Comparison of ENCODE assay signal across 8 cellular contexts in genomic region chr20:43751167-43752050, GRCh38. TPM values are rescaled to one million over a fixed set of nuclear protein-coding genes. Genes with fewer than 3 reads are reported as not detected.
A peak's percentile ranks its signal among the peaks of the same experiment; 100 is the strongest.
DNase-seq lines count a peak whose midpoint lies in the region; ATAC-seq, FAIRE-seq and TF ChIP-seq lines count a peak whose summit lies in the region.

No MANE protein-coding gene starts in this region.

- H3K36me3 ChIP-seq in kidney (ENCODE audit: control insufficient read depth in 1 of 2, insufficient read depth in 2 of 2, low read length in 2 of 2) = no peaks in the 10 kb centered on the region

- H3K4me3 ChIP-seq in kidney (ENCODE audit: low read length in 2 of 2) = no peak overlapping the region

- H3K4me3 Mint-ChIP-seq in effector memory CD8-positive, alpha-beta T cell = peak overlapping the region; percentile 42 to 46
- H3K4me3 Mint-ChIP-seq in stimulated activated naive B cell treated with anti-CD40 and anti-IgM and Interleukin-4, amounts not matched to agents 10 μg/mL and 1 μg/mL and 100 μg/mL, for 72 hours = peak overlapping the region; percentile 73 to 81

- peak; percentile 86 for ATAC-seq in GM18870 (IDR thresholded peaks at IDR 0.05; ENCODE audit: unreplicated experiment)
- peak; percentile 61 for ATAC-seq in HG03045 (IDR thresholded peaks at IDR 0.05; ENCODE audit: unreplicated experiment)
- ATAC-seq in effector memory CD8-positive, alpha-beta T cell (replicated peaks) = peak; percentile 66
- ATAC-seq in stimulated activated naive B cell treated with anti-CD40 and anti-IgM and Interleukin-4, amounts not matched to agents 10 μg/mL and 1 μg/mL and 100 μg/mL, for 72 hours (replicated peaks) = peak; percentile 79 to 82

- H3K9me3 Mint-ChIP-seq in effector memory CD8-positive, alpha-beta T cell = no peaks in the 10 kb centered on the region
- H3K9me3 Mint-ChIP-seq in stimulated activated naive B cell treated with anti-CD40 and anti-IgM and Interleukin-4, amounts not matched to agents 10 μg/mL and 1 μg/mL and 100 μg/mL, for 72 hours = peaks cover 6 to 15% of the 10 kb centered on the region in 2 donors

- H3K27ac Mint-ChIP-seq in effector memory CD8-positive, alpha-beta T cell = peak overlapping the region; percentile 44
- H3K27ac Mint-ChIP-seq in stimulated activated naive B cell treated with anti-CD40 and anti-IgM and Interleukin-4, amounts not matched to agents 10 μg/mL and 1 μg/mL and 100 μg/mL, for 72 hours = peak overlapping the region; percentile 99

- peaks cover 3% of the 10 kb centered on the region for H3K36me3 Mint-ChIP-seq in effector memory CD8-positive, alpha-beta T cell (ENCODE audit: insufficient read depth)
- peaks cover 8 to 25% of the 10 kb centered on the region in 2 donors for H3K36me3 Mint-ChIP-seq in stimulated activated naive B cell treated with anti-CD40 and anti-IgM and Interleukin-4, amounts not matched to agents 10 μg/mL and 1 μg/mL and 100 μg/mL, for 72 hours

- FAIRE-seq in kidney (lab: Jason Lieb, UNC) = no peak

- intact Hi-C loops in kidney (cut with DNase I) = loop anchor here (5.0 kb wide), 1 partner anchor 326 kb away; no protein-coding TSS in a partner anchor

- no peak overlapping the region for H3K9ac ChIP-seq in kidney (ENCODE audit: low read length in 2 of 2)

- no peak for TF ChIP-seq CTCF in kidney (IDR thresholded peaks at IDR 0.05; ENCODE audit: borderline replicate concordance, extremely low read depth, insufficient read depth)

- no peak overlapping the region for H3K27ac ChIP-seq in kidney (ENCODE audit: low read depth in 2 of 2, low read length in 2 of 2)

- H3K4me1 ChIP-seq in kidney (ENCODE audit: control insufficient read depth in 1 of 2, insufficient read depth in 1 of 2, low read depth in 1 of 2, low read length in 2 of 2) = no peaks in the 10 kb centered on the region

- DNase-seq in A172 (ENCODE audit: low spot score) (peak; percentile 82), RPMI7951 (ENCODE audit: low read depth) (peak; percentile 99), kidney (no peak)
- DNase-seq in effector memory CD8-positive, alpha-beta T cell = peak in 2 of 3 experiments; percentile 8 to 17
- peak; percentile 81 for DNase-seq in stimulated activated naive B cell treated with anti-CD40 and anti-IgM and Interleukin-4, amounts not matched to agents 10 μg/mL and 1 μg/mL and 100 μg/mL, for 72 hours
- DNase-seq in effector CD8-positive, alpha-beta T cell (lab: John Stamatoyannopoulos, UW) = no peak

- peaks cover 34 to 67% of the 10 kb centered on the region in 2 donors for H3K27me3 Mint-ChIP-seq in effector memory CD8-positive, alpha-beta T cell
- H3K27me3 Mint-ChIP-seq in stimulated activated naive B cell treated with anti-CD40 and anti-IgM and Interleukin-4, amounts not matched to agents 10 μg/mL and 1 μg/mL and 100 μg/mL, for 72 hours = peaks cover 0 to 6% of the 10 kb centered on the region in 2 donors

- peaks cover 23 to 27% of the 10 kb centered on the region in 2 donors for H3K4me1 Mint-ChIP-seq in effector memory CD8-positive, alpha-beta T cell (ENCODE audit: low read depth in 2 of 2)
- H3K4me1 Mint-ChIP-seq in stimulated activated naive B cell treated with anti-CD40 and anti-IgM and Interleukin-4, amounts not matched to agents 10 μg/mL and 1 μg/mL and 100 μg/mL, for 72 hours = peaks cover 40 to 52% of the 10 kb centered on the region in 2 donors

- no peaks in the 10 kb centered on the region for H3K9me3 ChIP-seq in kidney (ENCODE audit: control insufficient read depth in 1 of 2, low read length in 2 of 2)

RNA-seq across cellular contexts. Expression of gene GTSF1L, which starts 24.6 kb away (rescaled TPM):
- not detected in 2 replicates for total RNA-seq in A172 (2014; rRNA removed; shearing (Covaris generic))
- not detected in 2 replicates for total RNA-seq in RPMI7951 (2014; rRNA removed; shearing (Covaris generic))
- total RNA-seq in kidney = not detected
- not detected for polyA plus RNA-seq in kidney (ENCODE audit: insufficient read depth, low read depth, low replicate concordance)

Comparison
In these comparisons a context has a peak if more than half of its experiments do, and no peak if none do; other contexts are left out.
1. DNase-seq: peak in A172 (single experiment), RPMI7951 (single experiment), effector memory CD8-positive, alpha-beta T cell (2 of 3) and stimulated activated naive B cell treated with anti-CD40 and anti-IgM and Interleukin-4, amounts not matched to agents 10 μg/mL and 1 μg/mL and 100 μg/mL, for 72 hours (single experiment); none in effector CD8-positive, alpha-beta T cell (single experiment) and kidney (single experiment).
2. Peak in every context shown above with its lines, with median percentiles within 50 percentile points of each other: ATAC-seq.